ENCODE assay signal across 13 cellular contexts in genomic region chr2:110124038-110124825, GRCh38. TPM values are rescaled to one million over a fixed set of nuclear protein-coding genes. Genes with fewer than 3 reads are reported as not detected.
DNase-seq lines count a peak whose midpoint lies in the region; ATAC-seq and TF ChIP-seq lines count a peak whose summit lies in the region.
"Had no signal": no experiment of that assay in that cellular context is flagged by ENCODE, and none has a peak within 500 bp of the region (broad histone marks: within the 10 kb centered on the region; RNA-seq: fewer than 3 reads in every experiment).

No MANE protein-coding gene starts in this region.

- H3K4me3 ChIP-seq in mammary epithelial cell (replicated peaks in 1 of 3; ENCODE audit: insufficient read depth in 1 of 3, low read depth in 2 of 3, low read length in 3 of 3) (no peak overlapping the region), upper lobe of left lung (no peak overlapping the region)
- no peak overlapping the region for H3K4me3 ChIP-seq in effector memory CD4-positive, alpha-beta T cell (ENCODE audit: insufficient read depth, low read depth, low read length, poor library complexity, severe bottlenecking)

- peak overlapping the region; percentile 49 for H3K27ac Mint-ChIP-seq in MCF 10A (ENCODE audit: low read depth, unreplicated experiment)
- no peak overlapping the region for H3K27ac Mint-ChIP-seq in activated CD4-positive, alpha-beta memory T cell treated with anti-CD3 and anti-CD28 coated beads for 36 hours
- no peak overlapping the region for H3K27ac Mint-ChIP-seq in type B pancreatic cell
- H3K27ac Mint-ChIP-seq: CD4-positive, CD25-positive, alpha-beta regulatory T cell had no signal

- no peak for DNase-seq in MCF 10A (ENCODE audit: unreplicated experiment)
- no peak for DNase-seq in mammary epithelial cell
- DNase-seq in NCI-H345 treated with DMSO at 0.1 percent for 48 hours (lab: John Stamatoyannopoulos, UW; ENCODE audit: unreplicated experiment), result peak; percentile 75
- DNase-seq in epithelial cell of prostate (ENCODE audit: low read depth, low spot score), result no peak
- DNase-seq in upper lobe of left lung, result peak in 1 of 2 donors; percentile 88
- DNase-seq in activated CD4-positive, alpha-beta memory T cell treated with anti-CD3 and anti-CD28 coated beads for 36 hours, result no peak
- DNase-seq in type B pancreatic cell (ENCODE audit: extremely low spot score, unreplicated experiment), result no peak
- DNase-seq in effector memory CD4-positive, alpha-beta T cell, result no peak
- DNase-seq: CD4-positive, CD25-positive, alpha-beta regulatory T cell; NCI-H1092; NCI-H226; NCI-H774; SIG-M5 had no signal

- TF ChIP-seq CTCF in MCF 10A (IDR thresholded peaks at IDR 0.05; ENCODE audit: unreplicated experiment) (no peak), mammary epithelial cell (conservative IDR thresholded peaks at IDR 0.05 in 1 of 2, IDR thresholded peaks at IDR 0.05 in 1 of 2; ENCODE audit: extremely low read depth in 1 of 2, insufficient read depth in 1 of 2, low read depth in 1 of 2, low read length in 2 of 2) (no peak), upper lobe of left lung (IDR thresholded peaks at IDR 0.05) (peak in 1 of 6 experiments; percentile 39), type B pancreatic cell (conservative IDR thresholded peaks at IDR 0.05) (no peak)

- H3K9me3 Mint-ChIP-seq in MCF 10A (ENCODE audit: unreplicated experiment), result no peaks in the 10 kb centered on the region
- no peaks in the 10 kb centered on the region for H3K9me3 Mint-ChIP-seq in activated CD4-positive, alpha-beta memory T cell treated with anti-CD3 and anti-CD28 coated beads for 36 hours
- H3K9me3 Mint-ChIP-seq in type B pancreatic cell, result no peaks in the 10 kb centered on the region

- H3K4me2 ChIP-seq in mammary epithelial cell (ENCODE audit: insufficient read depth, low read depth, low read length), result no peak overlapping the region

- H3K4me1 Mint-ChIP-seq in MCF 10A (ENCODE audit: insufficient read depth, unreplicated experiment), result peaks cover 14% of the 10 kb centered on the region
- H3K4me1 Mint-ChIP-seq in activated CD4-positive, alpha-beta memory T cell treated with anti-CD3 and anti-CD28 coated beads for 36 hours (ENCODE audit: low read depth), result peaks cover 4% of the 10 kb centered on the region
- H3K4me1 Mint-ChIP-seq in type B pancreatic cell (ENCODE audit: unreplicated experiment), result peaks cover 4% of the 10 kb centered on the region
- H3K4me1 Mint-ChIP-seq: CD4-positive, CD25-positive, alpha-beta regulatory T cell had no signal

- no peaks in the 10 kb centered on the region for H3K79me2 ChIP-seq in mammary epithelial cell (ENCODE audit: insufficient read depth, low read length)

- H3K27me3 Mint-ChIP-seq in MCF 10A (ENCODE audit: insufficient read depth, unreplicated experiment) (no peaks in the 10 kb centered on the region), type B pancreatic cell (peaks cover 9% of the 10 kb centered on the region)
- H3K27me3 Mint-ChIP-seq in activated CD4-positive, alpha-beta memory T cell treated with anti-CD3 and anti-CD28 coated beads for 36 hours, result peaks cover 7% of the 10 kb centered on the region

- WGBS in mammary epithelial cell (ENCODE audit: low coverage, missing lambda C conversion rate), result 92% methylated on average over 4 of the region's 4 CpGs
- 69 to 75% methylated on average over 2 to 4 of the region's 4 CpGs for WGBS in upper lobe of left lung, 2 donors

- no peak overlapping the region for H3K4me3 Mint-ChIP-seq in MCF 10A (ENCODE audit: unreplicated experiment)
- H3K4me3 Mint-ChIP-seq in activated CD4-positive, alpha-beta memory T cell treated with anti-CD3 and anti-CD28 coated beads for 36 hours, result no peak overlapping the region
- H3K4me3 Mint-ChIP-seq in type B pancreatic cell, result no peak overlapping the region
- H3K4me3 Mint-ChIP-seq: CD4-positive, CD25-positive, alpha-beta regulatory T cell had no signal

- no peaks in the 10 kb centered on the region for H4K20me1 ChIP-seq in mammary epithelial cell (ENCODE audit: insufficient read depth, low read length)

- in situ Hi-C loops in mammary epithelial cell (cut with MboI; ENCODE audit: low sequenced_read_pairs in 2 of 2), result no loop called here

- no peaks in the 10 kb centered on the region for H3K27me3 ChIP-seq in mammary epithelial cell (ENCODE audit: insufficient read depth, low read length)
- H3K27me3 ChIP-seq in upper lobe of left lung, result no peaks in the 10 kb centered on the region
- no peaks in the 10 kb centered on the region for H3K27me3 ChIP-seq in effector memory CD4-positive, alpha-beta T cell (replicated peaks; ENCODE audit: control insufficient read depth, insufficient read depth, low read length, poor library complexity, severe bottlenecking)

- no peak overlapping the region for H3K27ac ChIP-seq in mammary epithelial cell (ENCODE audit: insufficient read depth, low read depth, low read length)
- peak overlapping the region; percentile 43 for H3K27ac ChIP-seq in epithelial cell of prostate
- no peak overlapping the region for H3K27ac ChIP-seq in upper lobe of left lung
- no peak overlapping the region for H3K27ac ChIP-seq in effector memory CD4-positive, alpha-beta T cell (ENCODE audit: insufficient read depth, low read length, poor library complexity, severe bottlenecking)

- H3K4me1 ChIP-seq in mammary epithelial cell (ENCODE audit: insufficient read depth, low read length) (peaks cover 18% of the 10 kb centered on the region), upper lobe of left lung (peaks cover 0 to 33% (median 22%) of the 10 kb centered on the region in 4 donors)
- H3K4me1 ChIP-seq in effector memory CD4-positive, alpha-beta T cell (ENCODE audit: control insufficient read depth, insufficient read depth, low read length, poor library complexity, severe bottlenecking), result no peaks in the 10 kb centered on the region

- no TSS peak for BruUV-seq in MCF 10A (replicated peaks; lab: Mats Ljungman, UMichigan)
- BruUV-seq in mammary epithelial cell (replicated peaks; lab: Mats Ljungman, UMichigan), result no TSS peak

- no peak overlapping the region for H2AFZ ChIP-seq in mammary epithelial cell (ENCODE audit: low read depth, low read length)

- H3K9me3 ChIP-seq in mammary epithelial cell (replicated peaks; ENCODE audit: insufficient read depth, low read length) (no peaks in the 10 kb centered on the region), upper lobe of left lung (no peaks in the 10 kb centered on the region)
- H3K9me3 ChIP-seq in effector memory CD4-positive, alpha-beta T cell (ENCODE audit: control insufficient read depth, low read length), result no peaks in the 10 kb centered on the region

- POLR2A ChIA-PET in MCF 10A (lab: Yijun Ruan, JAX), result interaction anchor here (1.2 kb wide), 2 partner anchors 17 to 81 kb away, joined by 3 to 4 read pairs; partner anchors contain the start of gene NPHP1
- POLR2A ChIA-PET in activated CD4-positive, alpha-beta memory T cell treated with anti-CD3 and anti-CD28 coated beads for 36 hours (lab: Charles Lee), result no interaction called here

- no peaks in the 10 kb centered on the region for H3K36me3 Mint-ChIP-seq in MCF 10A (ENCODE audit: insufficient read depth, unreplicated experiment)
- H3K36me3 Mint-ChIP-seq in activated CD4-positive, alpha-beta memory T cell treated with anti-CD3 and anti-CD28 coated beads for 36 hours, result no peaks in the 10 kb centered on the region
- H3K36me3 Mint-ChIP-seq in type B pancreatic cell, result peaks cover 8% of the 10 kb centered on the region
- H3K36me3 Mint-ChIP-seq: CD4-positive, CD25-positive, alpha-beta regulatory T cell had no signal

- intact Hi-C loops in MCF 10A (cut with micrococcal nuclease), result no loop called here
- intact Hi-C loops in mammary epithelial cell (cut with micrococcal nuclease), result no loop called here
- intact Hi-C loops in activated CD4-positive, alpha-beta memory T cell treated with anti-CD3 and anti-CD28 coated beads for 36 hours (cut with micrococcal nuclease), result no loop called here

- peak; percentile 28 to 85 for ATAC-seq in upper lobe of left lung (ENCODE audit: low FRiP score in 2 of 2)

- no peak overlapping the region for H3K9ac ChIP-seq in mammary epithelial cell (ENCODE audit: insufficient read depth, low read length)

- dilution Hi-C loops in mammary epithelial cell (cut with HindIII; ENCODE audit: low sequenced_read_pairs), result no loop called here

- no peaks in the 10 kb centered on the region for H3K36me3 ChIP-seq in mammary epithelial cell (ENCODE audit: insufficient read depth, low read length)
- H3K36me3 ChIP-seq in upper lobe of left lung, result peaks cover 0 to 2% (median 0%) of the 10 kb centered on the region in 4 donors
- no peaks in the 10 kb centered on the region for H3K36me3 ChIP-seq in effector memory CD4-positive, alpha-beta T cell (ENCODE audit: control insufficient read depth, insufficient read depth, low read length)

- no peak for TF ChIP-seq POLR2A in upper lobe of left lung (IDR thresholded peaks at IDR 0.05)

- no peak for TF ChIP-seq EP300 in upper lobe of left lung (IDR thresholded peaks at IDR 0.05)

- CTCF ChIA-PET in MCF 10A (lab: Yijun Ruan, JAX) (interaction anchor here (1.2 kb wide), 1 partner anchor 9 kb away, joined by 5 read pairs; the partner anchor contains the start of gene MALL), mammary epithelial cell (lab: Charles Lee; ENCODE audit: low non-redundant PET) (no interaction called here)
- CTCF ChIA-PET in activated CD4-positive, alpha-beta memory T cell treated with anti-CD3 and anti-CD28 coated beads for 36 hours (lab: Charles Lee), result no interaction called here

RNA-seq across cellular contexts. Expression of gene MALL, which starts 8.6 kb away (rescaled TPM):
- 0.83 and 1.8 TPM in 2 replicates for total RNA-seq in MCF 10A (2022)
- total RNA-seq in mammary epithelial cell, result 10 to 100 TPM in 1 of 2 donors, 1 to 10 TPM in 1; 3.2 to 24.7 TPM
- polyA plus RNA-seq in mammary epithelial cell, result 96.9 TPM
- polyA minus RNA-seq in mammary epithelial cell, result 308 TPM
- 100 to 1,000 TPM in 4 of 6 donors, 10 to 100 TPM in 2; 40.9 to 203 (median 120) TPM for total RNA-seq in upper lobe of left lung
- under 1 TPM; 0.17 to 0.31 TPM for total RNA-seq in activated CD4-positive, alpha-beta memory T cell treated with anti-CD3 and anti-CD28 coated beads for 36 hours
- 82.7 and 187 TPM in 2 replicates for total RNA-seq in type B pancreatic cell (ENCODE audit: low replicate concordance)
